Comparison of ENCODE assay signal across 25 cellular contexts in genomic region chr11:111992456-111992855, GRCh38.
"Had no signal": no experiment of that assay in that cellular context is flagged by ENCODE, and none has a peak within 500 bp of the region (broad histone marks: within the 10 kb centered on the region; RNA-seq: fewer than 3 reads in every experiment).

No MANE protein-coding gene starts in this region.

- H3K27ac ChIP-seq: breast epithelium, colonic mucosa, left lung, tibial artery, VCaP had no signal

- H3K27me3 Mint-ChIP-seq: activated naive CD8-positive, alpha-beta T cell treated with anti-CD3 and anti-CD28 coated beads, Interleukin-2, amount 10 ng/mL, durations not matched to agents 7 days and 5 days; effector memory CD8-positive, alpha-beta T cell; natural killer cell treated with Interleukin-12 subunit alpha and Interleukin-12 subunit beta and Interleukin-15 and Interleukin-18, amount 100 ng/mL, for 72 hours; stimulated activated naive CD8-positive, alpha-beta T cell treated with anti-CD3 and anti-CD28 coated beads, Interleukin-15, amount 100 ng/mL, for 72 hours; T-cell had no signal

- H3K36me3 ChIP-seq: colonic mucosa had no signal

- H3K27me3 ChIP-seq: breast epithelium, colonic mucosa, gastroesophageal sphincter, left lung, right lobe of liver, tibial artery had no signal

- H3K4me3 ChIP-seq: breast epithelium, colonic mucosa, gastroesophageal sphincter, left lung, mucosa of descending colon, right lobe of liver, tibial artery had no signal

- H3K4me1 Mint-ChIP-seq: activated naive CD8-positive, alpha-beta T cell treated with anti-CD3 and anti-CD28 coated beads, Interleukin-2, amount 10 ng/mL, durations not matched to agents 7 days and 5 days; stimulated activated naive CD8-positive, alpha-beta T cell treated with anti-CD3 and anti-CD28 coated beads, Interleukin-15, amount 100 ng/mL, for 72 hours; T-cell had no signal

- H3K9me3 Mint-ChIP-seq: activated naive CD4-positive, alpha-beta T cell treated with anti-CD3 and anti-CD28 coated beads for 36 hours; activated naive CD8-positive, alpha-beta T cell treated with anti-CD3 and anti-CD28 coated beads, Interleukin-2, amount 10 ng/mL, durations not matched to agents 7 days and 5 days; activated T-helper 1 cell treated with anti-CD3 and anti-CD28 coated beads, Interleukin-12 subunit alpha, Interleukin-12 subunit beta, Interleukin-2, Interleukin-4 antibody, amounts not matched to agents 30 ng/mL and 10 ng/mL and 1 ng/mL, durations not matched to agents 14 hours and 24 hours and 36 hours; effector memory CD8-positive, alpha-beta T cell; natural killer cell treated with Interleukin-12 subunit alpha and Interleukin-12 subunit beta and Interleukin-15 and Interleukin-18, amount 100 ng/mL, for 72 hours; stimulated activated naive CD8-positive, alpha-beta T cell treated with anti-CD3 and anti-CD28 coated beads, Interleukin-15, amount 100 ng/mL, for 72 hours; T-cell; T-helper 2 cell treated with Interferon-gamma antibody and Interleukin-4, amounts not matched to agents 5 μg/mL and 100 μg/mL, for 36 hours had no signal

- H3K9me3 ChIP-seq: breast epithelium, colonic mucosa, gastroesophageal sphincter, left lung, mucosa of descending colon, right lobe of liver, tibial artery had no signal

- H3K4me3 Mint-ChIP-seq: activated naive CD4-positive, alpha-beta T cell treated with anti-CD3 and anti-CD28 coated beads for 36 hours; activated naive CD8-positive, alpha-beta T cell treated with anti-CD3 and anti-CD28 coated beads, Interleukin-2, amount 10 ng/mL, durations not matched to agents 7 days and 5 days; activated T-helper 1 cell treated with anti-CD3 and anti-CD28 coated beads, Interleukin-12 subunit alpha, Interleukin-12 subunit beta, Interleukin-2, Interleukin-4 antibody, amounts not matched to agents 30 ng/mL and 10 ng/mL and 1 ng/mL, durations not matched to agents 14 hours and 24 hours and 36 hours; effector memory CD8-positive, alpha-beta T cell; natural killer cell treated with Interleukin-12 subunit alpha and Interleukin-12 subunit beta and Interleukin-15 and Interleukin-18, amount 100 ng/mL, for 72 hours; stimulated activated naive CD8-positive, alpha-beta T cell treated with anti-CD3 and anti-CD28 coated beads, Interleukin-15, amount 100 ng/mL, for 72 hours; T-cell; T-helper 2 cell treated with Interferon-gamma antibody and Interleukin-4, amounts not matched to agents 5 μg/mL and 100 μg/mL, for 36 hours had no signal

- H3K27ac Mint-ChIP-seq: activated naive CD4-positive, alpha-beta T cell treated with anti-CD3 and anti-CD28 coated beads for 36 hours; activated naive CD8-positive, alpha-beta T cell treated with anti-CD3 and anti-CD28 coated beads, Interleukin-2, amount 10 ng/mL, durations not matched to agents 7 days and 5 days; activated T-helper 1 cell treated with anti-CD3 and anti-CD28 coated beads, Interleukin-12 subunit alpha, Interleukin-12 subunit beta, Interleukin-2, Interleukin-4 antibody, amounts not matched to agents 30 ng/mL and 10 ng/mL and 1 ng/mL, durations not matched to agents 14 hours and 24 hours and 36 hours; effector memory CD8-positive, alpha-beta T cell; natural killer cell treated with Interleukin-12 subunit alpha and Interleukin-12 subunit beta and Interleukin-15 and Interleukin-18, amount 100 ng/mL, for 72 hours; stimulated activated naive CD8-positive, alpha-beta T cell treated with anti-CD3 and anti-CD28 coated beads, Interleukin-15, amount 100 ng/mL, for 72 hours; T-cell; T-helper 2 cell treated with Interferon-gamma antibody and Interleukin-4, amounts not matched to agents 5 μg/mL and 100 μg/mL, for 36 hours had no signal

- DNase-seq: activated CD4-positive, alpha-beta T cell treated with anti-CD3 and anti-CD28 coated beads for 4 hours; activated CD4-positive, alpha-beta T cell treated with anti-CD3 and anti-CD28 coated beads, Interleukin-2, amount 50 U/mL, for 4 hours; activated effector memory CD4-positive, alpha-beta T cell treated with anti-CD3 and anti-CD28 coated beads, Interleukin-2, amount 50 U/mL, for 16 hours; activated naive CD4-positive, alpha-beta T cell treated with anti-CD3 and anti-CD28 coated beads for 36 hours; activated naive CD8-positive, alpha-beta T cell treated with anti-CD3 and anti-CD28 coated beads, Interleukin-2, amount 10 ng/mL, durations not matched to agents 7 days and 5 days; amygdala; colonic mucosa; effector memory CD8-positive, alpha-beta T cell; erythroblast; head of caudate nucleus; kidney glomerular epithelial cell; left lung; mucosa of descending colon; right lobe of liver; stimulated activated CD4-positive, alpha-beta T cell treated with anti-CD3 and anti-CD28 coated beads, Interleukin-12 subunit alpha, Interleukin-12 subunit beta, amount 100 ng/mL, for 4 hours; stimulated activated CD4-positive, alpha-beta T cell treated with anti-CD3 and anti-CD28 coated beads, Interleukin-4, amount 100 ng/mL, for 1 hour; stimulated activated naive CD8-positive, alpha-beta T cell treated with anti-CD3 and anti-CD28 coated beads, Interleukin-15, amount 100 ng/mL, for 72 hours; T-cell; tibial artery had no signal

- H3K36me3 Mint-ChIP-seq: activated naive CD8-positive, alpha-beta T cell treated with anti-CD3 and anti-CD28 coated beads, Interleukin-2, amount 10 ng/mL, durations not matched to agents 7 days and 5 days; natural killer cell treated with Interleukin-12 subunit alpha and Interleukin-12 subunit beta and Interleukin-15 and Interleukin-18, amount 100 ng/mL, for 72 hours; T-cell had no signal

- ATAC-seq: effector memory CD8-positive, alpha-beta T cell; gastroesophageal sphincter; left lung; mucosa of descending colon; natural killer cell treated with Interleukin-12 subunit alpha and Interleukin-12 subunit beta and Interleukin-15 and Interleukin-18, amount 100 ng/mL, for 72 hours; right lobe of liver; stimulated activated naive CD8-positive, alpha-beta T cell treated with anti-CD3 and anti-CD28 coated beads, Interleukin-15, amount 100 ng/mL, for 72 hours; T-cell had no signal

- H3K4me1 ChIP-seq: breast epithelium, colonic mucosa, tibial artery had no signal
